9 cellular contexts compared by ENCODE assay signal in genomic region chr1:110035236-110035752, GRCh38. TPM values are rescaled to one million over a fixed set of nuclear protein-coding genes. Genes with fewer than 3 reads are reported as not detected.
DNase-seq lines count a peak whose midpoint lies in the region; ATAC-seq, FAIRE-seq and TF ChIP-seq lines count a peak whose summit lies in the region.
"Had no signal": no experiment of that assay in that cellular context is flagged by ENCODE, and none has a peak within 500 bp of the region (broad histone marks: within the 10 kb centered on the region; RNA-seq: fewer than 3 reads in every experiment).

No MANE protein-coding gene starts in this region.

- TF ChIP-seq POLR2A in IMR-90 (IDR thresholded peaks at IDR 0.05; ENCODE audit: low read depth, low read length) (no peak), HepG2 (IDR thresholded peaks at IDR 0.05; ENCODE audit: insufficient read depth in 1 of 2, low read depth in 2 of 2, low read length in 2 of 2) (no peak)

- peaks cover 14% of the 10 kb centered on the region for H4K20me1 ChIP-seq in IMR-90 (ENCODE audit: insufficient read depth, low read length)
- peaks cover 4% of the 10 kb centered on the region; the same call in 1 of the 2 replicates for H4K20me1 ChIP-seq in HepG2 (ENCODE audit: insufficient read depth, low read length)

- H3K4me2 ChIP-seq in IMR-90 (ENCODE audit: low read depth, low read length) (peak overlapping the region; percentile 100), HepG2 (ENCODE audit: low read depth, low read length) (peak overlapping the region; percentile 94)

- no TSS peak for BruUV-seq in IMR-90 (replicated peaks; lab: Mats Ljungman, UMichigan)
- BruUV-seq in HepG2 (replicated peaks; lab: Mats Ljungman, UMichigan), result no TSS peak

- no peaks in the 10 kb centered on the region for H3K9me3 ChIP-seq in IMR-90 (ENCODE audit: control insufficient read depth, insufficient read depth, low read length)
- H3K9me3 ChIP-seq in ascending aorta, result no peaks in the 10 kb centered on the region
- H3K9me3 ChIP-seq in HepG2 (ENCODE audit: low read length), result no peaks in the 10 kb centered on the region

- peak overlapping the region; percentile 94 for H3K9ac ChIP-seq in IMR-90 (ENCODE audit: low read depth, low read length)
- peak overlapping the region; percentile 96 for H3K9ac ChIP-seq in HepG2 (ENCODE audit: insufficient read depth, low read depth, low read length)

- no peak overlapping the region; the same call in 1 of the 2 replicates for H4K91ac ChIP-seq in IMR-90 (ENCODE audit: insufficient read depth, low read depth, low read length)

- H3K36me3 Mint-ChIP-seq in type B pancreatic cell, result peaks cover 18% of the 10 kb centered on the region

- H3K27ac ChIP-seq in IMR-90 (ENCODE audit: insufficient read depth, low read length) (peak overlapping the region; percentile 58), ascending aorta (peak overlapping the region; percentile 90 to 92), HepG2 (ENCODE audit: extremely low read length, insufficient read depth, low read length) (peak overlapping the region; percentile 84)

- H3K79me1 ChIP-seq in IMR-90 (ENCODE audit: low read depth in 1 of 2, low read length in 2 of 2), result peaks cover 26 to 47% of the 10 kb centered on the region in 2 experiments

- no peaks in the 10 kb centered on the region for H3K9me3 Mint-ChIP-seq in type B pancreatic cell

- H3K4me1 ChIP-seq in IMR-90 (ENCODE audit: control insufficient read depth, insufficient read depth, low read length) (peaks cover 2% of the 10 kb centered on the region; the same call in 1 of the 2 replicates), ascending aorta (peaks cover 0 to 6% of the 10 kb centered on the region in 2 donors), HepG2 (ENCODE audit: insufficient read depth, low read length) (peaks cover 38% of the 10 kb centered on the region)

- peak overlapping the region; percentile 77 for H3K14ac ChIP-seq in IMR-90 (replicated peaks; ENCODE audit: low read depth, low read length)

- H3K4me3 ChIP-seq in IMR-90 (ENCODE audit: insufficient read depth, low read depth, low read length), result peak overlapping the region; percentile 67
- H3K4me3 ChIP-seq in ascending aorta, result peak overlapping the region; percentile 86 to 96
- H3K4me3 ChIP-seq in HepG2 (replicated peaks in 1 of 3; ENCODE audit: insufficient read depth in 1 of 3, low read depth in 2 of 3, low read length in 3 of 3), result peak overlapping the region; percentile 92 to 98 (median 97)

- H3K4me1 Mint-ChIP-seq in type B pancreatic cell (ENCODE audit: unreplicated experiment), result peaks cover 24% of the 10 kb centered on the region

- POLR2A ChIA-PET in IMR-90 (lab: Charles Lee; ENCODE audit: unreplicated experiment) (interaction anchor here (0.6 to 1.0 kb wide), 3 partner anchors 15 to 433 kb away, joined by 3 to 12 read pairs (median 3); no protein-coding TSS in a partner anchor), HepG2 (lab: Yijun Ruan, JAX) (interaction anchor here (0.8 to 1.9 kb wide), 9 partner anchors 10 to 487 kb away, joined by 3 to 18 read pairs (median 4); partner anchors contain the start of genes GNAI3, GSTM4 and RBM15)

- CTCF ChIA-PET in IMR-90 (lab: Yijun Ruan, JAX), result interaction anchor here (0.7 to 1.0 kb wide), 2 partner anchors 18 to 656 kb away, joined by 3 read pairs; no protein-coding TSS in a partner anchor
- CTCF ChIA-PET in HepG2 (lab: Yijun Ruan, JAX; ENCODE audit: low intra/inter-chr PET ratio, low total read pairs), result no interaction called here

- H4K8ac ChIP-seq in IMR-90 (ENCODE audit: low read depth in 2 of 2, low read length in 2 of 2), result peak overlapping the region in 1 of 2 experiments; percentile 6; a peak in 1 of 4 replicates

- no peak overlapping the region for H2BK15ac ChIP-seq in IMR-90 (ENCODE audit: low read depth, low read length)

- H3K27ac Mint-ChIP-seq in type B pancreatic cell, result peak overlapping the region; percentile 79

- H3K4me3 Mint-ChIP-seq in type B pancreatic cell, result peak overlapping the region; percentile 98

- H2BK120ac ChIP-seq in IMR-90 (ENCODE audit: low read depth, low read length), result no peak overlapping the region

- dilution Hi-C loops in IMR-90 (cut with HindIII; ENCODE audit: low sequenced_read_pairs, unreplicated experiment), result no loop called here

- peak overlapping the region; percentile 52 for H2AK5ac ChIP-seq in IMR-90 (ENCODE audit: low read depth, low read length)

- H3K9me1 ChIP-seq in IMR-90 (ENCODE audit: insufficient read depth, low read length), result peaks cover 12% of the 10 kb centered on the region

- peak overlapping the region; percentile 35; the same call in 1 of the 2 replicates for H4K5ac ChIP-seq in IMR-90 (ENCODE audit: low read depth, low read length)

- ATAC-seq in IMR-90 (ENCODE audit: low read depth) (peak; percentile 47), HepG2 (peak; percentile 40), HG03342 (IDR thresholded peaks at IDR 0.05; ENCODE audit: unreplicated experiment) (no peak)

- TF ChIP-seq CTCF in IMR-90 (conservative IDR thresholded peaks at IDR 0.05; ENCODE audit: low read depth, low read length), result no peak
- TF ChIP-seq CTCF in ascending aorta (IDR thresholded peaks at IDR 0.05), result no peak
- TF ChIP-seq CTCF in HepG2 (CRISPR knock-in tag; IDR thresholded peaks at IDR 0.05), result no peak
- TF ChIP-seq CTCF in type B pancreatic cell (conservative IDR thresholded peaks at IDR 0.05), result no peak

- TF ChIP-seq EP300 in HepG2 (IDR thresholded peaks at IDR 0.05; ENCODE audit: low read depth in 2 of 2, low read length in 2 of 2), result no peak
- no peak for TF ChIP-seq EP300 in HepG2 (CRISPR knock-in tag; IDR thresholded peaks at IDR 0.05; ENCODE audit: borderline replicate concordance)

- H2BK5ac ChIP-seq in IMR-90 (ENCODE audit: low read depth, low read length, poor library complexity, severe bottlenecking), result peak overlapping the region; percentile 70

- H3K23ac ChIP-seq in IMR-90 (ENCODE audit: low read depth, low read length), result peak overlapping the region; percentile 51

- H3K27me3 ChIP-seq in IMR-90 (ENCODE audit: control insufficient read depth, insufficient read depth, low read length) (no peaks in the 10 kb centered on the region), ascending aorta (no peaks in the 10 kb centered on the region), HepG2 (ENCODE audit: control insufficient read depth in 1 of 2, insufficient read depth in 2 of 2, low read length in 2 of 2) (no peaks in the 10 kb centered on the region)

- H2BK20ac ChIP-seq in IMR-90 (ENCODE audit: low read depth, low read length), result no peak overlapping the region

- H3K79me2 ChIP-seq in HepG2 (ENCODE audit: insufficient read depth, low read length), result peaks cover 25% of the 10 kb centered on the region

- H2AFZ ChIP-seq in IMR-90 (replicated peaks; ENCODE audit: low read length, poor library complexity) (peak overlapping the region; percentile 95), HepG2 (ENCODE audit: low read length) (no peak overlapping the region)

- in situ Hi-C loops in IMR-90 (cut with MboI; ENCODE audit: low sequenced_read_pairs) (no loop called here), HepG2 (cut with HindIII; ENCODE audit: extremely low pct_ligation_motif_present, low pct_unique_long_range_greater_than_20kb) (no loop called here)

- H2AK9ac ChIP-seq in IMR-90 (replicated peaks; ENCODE audit: low read depth, low read length, poor library complexity), result peak overlapping the region; percentile 83

- H3K4ac ChIP-seq in IMR-90 (ENCODE audit: low read depth, low read length), result 0 out of 2 replicates have a peak overlapping the region, but pooled peaks have one; percentile 6

- TF ChIP-seq RAD21 in IMR-90 (IDR thresholded peaks at IDR 0.05; ENCODE audit: low read length) (no peak), HepG2 (CRISPR knock-in tag; IDR thresholded peaks at IDR 0.05) (no peak)

- WGBS in IMR-90 (ENCODE audit: extremely low coverage in 2 of 2, insufficient read length in 1 of 2), 2 experiments, result 0% methylated on average over 1 of the region's 16 CpGs; no CpG with 5 or more reads in 1 of the 2 experiments
- WGBS in HepG2 (ENCODE audit: low lambda C conversion rate), result 11% methylated on average over 15 of the region's 16 CpGs

- no peak for FAIRE-seq in HepG2 (lab: Jason Lieb, UNC)

- intact Hi-C loops in IMR-90 (cut with micrococcal nuclease), result no loop called here
- intact Hi-C loops in ascending aorta (cut with DNase I), result loop anchor here (10.0 kb wide), 2 partner anchors 300 to 1220 kb away; partner anchors contain the start of gene RBM15
- intact Hi-C loops in HepG2 (cut with micrococcal nuclease; ENCODE audit: unreplicated experiment), result no loop called here

- peak overlapping the region; percentile 18 for H3K56ac ChIP-seq in IMR-90 (ENCODE audit: extremely low read depth, insufficient read depth, low read length)

- H3K27me3 Mint-ChIP-seq in type B pancreatic cell, result no peaks in the 10 kb centered on the region

- H3K18ac ChIP-seq in IMR-90 (ENCODE audit: low read depth, low read length), result no peak overlapping the region

- H3K36me3 ChIP-seq in IMR-90 (ENCODE audit: control insufficient read depth, insufficient read depth, low read length), result peaks cover 18% of the 10 kb centered on the region
- peaks cover 22 to 25% of the 10 kb centered on the region in 2 donors for H3K36me3 ChIP-seq in ascending aorta
- H3K36me3 ChIP-seq in HepG2 (replicated peaks in 1 of 2; ENCODE audit: control insufficient read depth in 1 of 2, insufficient read depth in 2 of 2, low read length in 2 of 2), result peaks cover 9 to 23% of the 10 kb centered on the region in 2 experiments; a peak in 4 of 5 replicates

- DNase-seq in NCI-H2227 treated with DMSO at 0.1 percent for 48 hours (lab: John Stamatoyannopoulos, UW) (peak; percentile 62), NCI-H2227 (lab: John Stamatoyannopoulos, UW; ENCODE audit: unreplicated experiment) (no peak), IMR-90 (peak; percentile 16), ascending aorta (ENCODE audit: low spot score in 2 of 2) (no peak), HepG2 (ENCODE audit: low spot score) (no peak), type B pancreatic cell (ENCODE audit: extremely low spot score, unreplicated experiment) (no peak), ureter (ENCODE audit: low spot score) (no peak)

RNA-seq across cellular contexts. Expression of gene STRIP1, which starts 0.9 kb away (rescaled TPM):
- total RNA-seq in IMR-90 (2012; rRNA removed) (31.4 and 33.5 TPM in 2 replicates), ascending aorta (20.0 TPM), HepG2 (2016; rRNA removed; fragmentation: Illumina TruSeq; extraction: Trizol) (16.3 and 27.9 TPM in 2 replicates), type B pancreatic cell (ENCODE audit: low replicate concordance) (46.7 and 69.2 TPM in 2 replicates), ureter (41.5 TPM)
- polyA plus RNA-seq in IMR-90 (2012; rRNA removed) (28.6 and 30.4 TPM in 2 replicates), HepG2 (2011; rRNA removed) (20.9 and 26.3 TPM in 2 replicates)
- 13.7 and 17.1 TPM in 2 replicates for polyA plus RNA-seq in IMR-90 (2012; cell fraction: cytosol; rRNA removed)
- polyA plus RNA-seq in IMR-90 (2012; cell fraction: nucleus; rRNA removed; ENCODE audit: low replicate concordance), result 82.7 and 95.7 TPM in 2 replicates
- total RNA-seq in HepG2 (2016; cell fraction: cytosol; rRNA removed; fragmentation: Illumina TruSeq; extraction: Trizol; ENCODE audit: low read depth), result 6.2 and 7.1 TPM in 2 replicates
- 14.0 and 27.8 TPM in 2 replicates for total RNA-seq in HepG2 (2016; cell fraction: insoluble cytoplasmic fraction; rRNA removed; fragmentation: Illumina TruSeq; extraction: Trizol)
- total RNA-seq in HepG2 (2016; cell fraction: membrane; rRNA removed; fragmentation: Illumina TruSeq; extraction: Trizol), result 10.0 and 13.7 TPM in 2 replicates
- total RNA-seq in HepG2 (2016; cell fraction: nucleus; rRNA removed; fragmentation: Illumina TruSeq; extraction: Trizol), result 37.6 and 44.2 TPM in 2 replicates
- 15.1 and 16.2 TPM in 2 replicates for polyA plus RNA-seq in HepG2 (2011; cell fraction: cytosol; rRNA removed)
- polyA plus RNA-seq in HepG2 (2011; cell fraction: nucleus; rRNA removed), result 91.2 and 91.4 TPM in 2 replicates
- 16.7 and 21.2 TPM in 2 replicates for polyA plus RNA-seq in HepG2 (2012)
- polyA plus RNA-seq in HepG2 (2016; cell fraction: cytosol; fragmentation: Illumina TruSeq; extraction: Trizol; ENCODE audit: low read depth), result 1.0 and 1.3 TPM in 2 replicates
- polyA plus RNA-seq in HepG2 (2016; cell fraction: insoluble cytoplasmic fraction; fragmentation: Illumina TruSeq; extraction: Trizol; ENCODE audit: low read depth), result 10.0 and 11.4 TPM in 2 replicates
- polyA plus RNA-seq in HepG2 (2016; cell fraction: membrane; fragmentation: Illumina TruSeq; extraction: Trizol; ENCODE audit: low read depth), result 2.5 and 2.7 TPM in 2 replicates
- polyA plus RNA-seq in HepG2 (2016; cell fraction: nucleus; fragmentation: Illumina TruSeq; extraction: Trizol; ENCODE audit: insufficient read depth, low read depth), result 50.1 TPM in 2 replicates
- polyA minus RNA-seq in HepG2 (2011; rRNA and poly(A)+ RNA removed; ENCODE audit: low replicate concordance), result 42.0 and 70.7 TPM in 2 replicates
- polyA minus RNA-seq in HepG2 (2011; cell fraction: cytosol; rRNA and poly(A)+ RNA removed), result 12.7 and 13.3 TPM in 2 replicates
- polyA minus RNA-seq in HepG2 (2011; cell fraction: nucleus; rRNA and poly(A)+ RNA removed), result 70.0 and 73.5 TPM in 2 replicates

RNA-seq across cellular contexts. Expression of gene ALX3, which starts 35.2 kb away (rescaled TPM):
- total RNA-seq in IMR-90 (2012; rRNA removed) (not detected in 2 replicates), ascending aorta (not detected), HepG2 (2016; rRNA removed; fragmentation: Illumina TruSeq; extraction: Trizol) (not detected in 2 replicates), type B pancreatic cell (ENCODE audit: low replicate concordance) (1.4 and 19.8 TPM in 2 replicates), ureter (not detected)
- polyA plus RNA-seq in IMR-90 (2012; rRNA removed) (not detected in 2 replicates), HepG2 (2011; rRNA removed) (not detected in 2 replicates)
- polyA plus RNA-seq in IMR-90 (2012; cell fraction: cytosol; rRNA removed), result not detected in 2 replicates
- not detected in 2 replicates for polyA plus RNA-seq in IMR-90 (2012; cell fraction: nucleus; rRNA removed; ENCODE audit: low replicate concordance)
- total RNA-seq in HepG2 (2016; cell fraction: cytosol; rRNA removed; fragmentation: Illumina TruSeq; extraction: Trizol; ENCODE audit: low read depth), result not detected in 2 replicates
- total RNA-seq in HepG2 (2016; cell fraction: insoluble cytoplasmic fraction; rRNA removed; fragmentation: Illumina TruSeq; extraction: Trizol), result not detected in 2 replicates
- not detected in 2 replicates for total RNA-seq in HepG2 (2016; cell fraction: membrane; rRNA removed; fragmentation: Illumina TruSeq; extraction: Trizol)
- total RNA-seq in HepG2 (2016; cell fraction: nucleus; rRNA removed; fragmentation: Illumina TruSeq; extraction: Trizol), result not detected in 2 replicates
- polyA plus RNA-seq in HepG2 (2011; cell fraction: cytosol; rRNA removed), result not detected in 2 replicates
- polyA plus RNA-seq in HepG2 (2011; cell fraction: nucleus; rRNA removed), result not detected in 2 replicates
- polyA plus RNA-seq in HepG2 (2012), result not detected in 2 replicates
- polyA plus RNA-seq in HepG2 (2016; cell fraction: cytosol; fragmentation: Illumina TruSeq; extraction: Trizol; ENCODE audit: low read depth), result not detected in 2 replicates
- not detected in 2 replicates for polyA plus RNA-seq in HepG2 (2016; cell fraction: insoluble cytoplasmic fraction; fragmentation: Illumina TruSeq; extraction: Trizol; ENCODE audit: low read depth)
- not detected in 2 replicates for polyA plus RNA-seq in HepG2 (2016; cell fraction: membrane; fragmentation: Illumina TruSeq; extraction: Trizol; ENCODE audit: low read depth)
- not detected in 2 replicates for polyA plus RNA-seq in HepG2 (2016; cell fraction: nucleus; fragmentation: Illumina TruSeq; extraction: Trizol; ENCODE audit: insufficient read depth, low read depth)
- polyA minus RNA-seq in HepG2 (2011; rRNA and poly(A)+ RNA removed; ENCODE audit: low replicate concordance), result not detected in 2 replicates
- polyA minus RNA-seq in HepG2 (2011; cell fraction: cytosol; rRNA and poly(A)+ RNA removed), result not detected in 2 replicates
- not detected in 2 replicates for polyA minus RNA-seq in HepG2 (2011; cell fraction: nucleus; rRNA and poly(A)+ RNA removed)
- total RNA-seq: dermis microvascular lymphatic vessel endothelial cell had no signal

RNA-seq across cellular contexts. Expression of gene AHCYL1, which starts 50.7 kb away (rescaled TPM):
- total RNA-seq in IMR-90 (2012; rRNA removed) (73.9 and 76.0 TPM in 2 replicates), ascending aorta (49.1 TPM), HepG2 (2016; rRNA removed; fragmentation: Illumina TruSeq; extraction: Trizol) (40.9 and 63.2 TPM in 2 replicates), type B pancreatic cell (ENCODE audit: low replicate concordance) (87.1 and 88.1 TPM in 2 replicates), ureter (71.0 TPM)
- polyA plus RNA-seq in IMR-90 (2012; rRNA removed) (63.9 and 75.1 TPM in 2 replicates), HepG2 (2011; rRNA removed) (69.4 and 76.3 TPM in 2 replicates)
- 25.3 and 33.6 TPM in 2 replicates for polyA plus RNA-seq in IMR-90 (2012; cell fraction: cytosol; rRNA removed)
- polyA plus RNA-seq in IMR-90 (2012; cell fraction: nucleus; rRNA removed; ENCODE audit: low replicate concordance), result 45.6 and 132 TPM in 2 replicates
- 3.7 and 5.4 TPM in 2 replicates for total RNA-seq in HepG2 (2016; cell fraction: cytosol; rRNA removed; fragmentation: Illumina TruSeq; extraction: Trizol; ENCODE audit: low read depth)
- 40.0 and 59.5 TPM in 2 replicates for total RNA-seq in HepG2 (2016; cell fraction: insoluble cytoplasmic fraction; rRNA removed; fragmentation: Illumina TruSeq; extraction: Trizol)
- total RNA-seq in HepG2 (2016; cell fraction: membrane; rRNA removed; fragmentation: Illumina TruSeq; extraction: Trizol), result 22.3 and 23.2 TPM in 2 replicates
- 37.9 and 43.8 TPM in 2 replicates for total RNA-seq in HepG2 (2016; cell fraction: nucleus; rRNA removed; fragmentation: Illumina TruSeq; extraction: Trizol)
- polyA plus RNA-seq in HepG2 (2011; cell fraction: cytosol; rRNA removed), result 38.4 and 54.0 TPM in 2 replicates
- 64.7 and 65.0 TPM in 2 replicates for polyA plus RNA-seq in HepG2 (2011; cell fraction: nucleus; rRNA removed)
- 76.2 and 86.9 TPM in 2 replicates for polyA plus RNA-seq in HepG2 (2012)
- 3.1 TPM in 2 replicates for polyA plus RNA-seq in HepG2 (2016; cell fraction: cytosol; fragmentation: Illumina TruSeq; extraction: Trizol; ENCODE audit: low read depth)
- 70.3 and 75.5 TPM in 2 replicates for polyA plus RNA-seq in HepG2 (2016; cell fraction: insoluble cytoplasmic fraction; fragmentation: Illumina TruSeq; extraction: Trizol; ENCODE audit: low read depth)
- 12.5 and 13.4 TPM in 2 replicates for polyA plus RNA-seq in HepG2 (2016; cell fraction: membrane; fragmentation: Illumina TruSeq; extraction: Trizol; ENCODE audit: low read depth)
- polyA plus RNA-seq in HepG2 (2016; cell fraction: nucleus; fragmentation: Illumina TruSeq; extraction: Trizol; ENCODE audit: insufficient read depth, low read depth), result 70.7 and 72.2 TPM in 2 replicates
- 45.5 and 101 TPM in 2 replicates for polyA minus RNA-seq in HepG2 (2011; rRNA and poly(A)+ RNA removed; ENCODE audit: low replicate concordance)
- 37.5 and 49.8 TPM in 2 replicates for polyA minus RNA-seq in HepG2 (2011; cell fraction: cytosol; rRNA and poly(A)+ RNA removed)
- 38.5 and 46.5 TPM in 2 replicates for polyA minus RNA-seq in HepG2 (2011; cell fraction: nucleus; rRNA and poly(A)+ RNA removed)

Comparison
In these comparisons a context has a peak if more than half of its experiments do, and no peak if none do; other contexts are left out.
1. DNase-seq: peak in NCI-H2227 treated with DMSO at 0.1 percent for 48 hours (single experiment) and IMR-90 (single experiment); none in NCI-H2227 (single experiment), ascending aorta (0 of 2), HepG2 (single experiment), type B pancreatic cell (single experiment) and ureter (single experiment).
2. Peak in every context shown above with its lines, with median percentiles within 50 percentile points of each other: H3K27ac ChIP-seq and H3K4me3 ChIP-seq.